Comparison of ENCODE assay signal across 30 cellular contexts in the genomic region with DNA sequence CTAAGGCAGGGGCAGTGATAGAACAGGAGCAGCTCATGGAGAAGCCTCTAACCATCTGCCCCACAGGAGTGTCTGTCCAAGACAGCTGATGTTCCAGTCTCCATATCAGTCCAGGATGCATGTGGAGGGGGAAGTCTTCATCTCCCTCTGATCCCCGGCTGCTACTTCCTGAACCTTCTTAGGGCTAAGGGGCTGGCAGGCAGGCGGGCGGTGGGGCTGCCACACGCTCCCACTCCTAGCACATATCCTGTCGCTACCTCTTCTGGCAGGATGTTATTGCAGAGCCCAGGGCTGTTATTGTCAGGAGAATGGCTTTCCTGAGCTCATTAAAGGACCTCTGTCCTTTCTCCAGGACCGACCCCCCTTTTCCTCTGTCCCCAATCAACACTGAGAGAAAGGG. TPM values are rescaled to one million over a fixed set of nuclear protein-coding genes. Genes with fewer than 3 reads are reported as not detected.
"Had no signal": no experiment of that assay in that cellular context is flagged by ENCODE, and none has a peak within 500 bp of the region (broad histone marks: within the 10 kb centered on the region; RNA-seq: fewer than 3 reads in every experiment).

No MANE protein-coding gene starts in this region.

- H3K4me2 ChIP-seq: KMS-11 had no signal

- H3K4me3 Mint-ChIP-seq: activated B cell treated with CpG ODN at 0.5 μM for 24 hours; activated CD4-positive, alpha-beta memory T cell treated with anti-CD3 and anti-CD28 coated beads for 36 hours; activated CD4-positive, alpha-beta T cell treated with anti-CD3 and anti-CD28 coated beads, Interleukin-2, amount 10 ng/mL, durations not matched to agents 7 days and 5 days; activated naive CD8-positive, alpha-beta T cell treated with anti-CD3 and anti-CD28 coated beads, Interleukin-2, amount 50 U/mL, for 24 hours; activated T-cell treated with anti-CD3 and anti-CD28 coated beads, Interleukin-2, amount 50 U/mL, for 4 hours; T-cell had no signal

- H3K9me3 ChIP-seq: ascending aorta, body of pancreas had no signal

- H3K4me3 ChIP-seq: ascending aorta, body of pancreas, SK-N-MC had no signal

- H3K9me3 Mint-ChIP-seq: activated B cell treated with CpG ODN at 0.5 μM for 24 hours; activated CD4-positive, alpha-beta memory T cell treated with anti-CD3 and anti-CD28 coated beads for 36 hours; activated CD4-positive, alpha-beta T cell treated with anti-CD3 and anti-CD28 coated beads, Interleukin-2, amount 10 ng/mL, durations not matched to agents 7 days and 5 days; activated naive CD4-positive, alpha-beta T cell treated with anti-CD3 and anti-CD28 coated beads, Interleukin-2, amount 50 U/mL, for 72 hours; activated naive CD8-positive, alpha-beta T cell treated with anti-CD3 and anti-CD28 coated beads, Interleukin-2, amount 50 U/mL, for 24 hours; activated T-cell treated with anti-CD3 and anti-CD28 coated beads, Interleukin-2, amount 50 U/mL, for 4 hours; T-cell had no signal

- H3K9ac ChIP-seq: KMS-11 had no signal

- H3K27ac ChIP-seq: ascending aorta, body of pancreas, KMS-11, SK-N-MC had no signal

- H3K27ac Mint-ChIP-seq: activated B cell treated with CpG ODN at 0.5 μM for 24 hours; activated CD4-positive, alpha-beta memory T cell treated with anti-CD3 and anti-CD28 coated beads for 36 hours; activated CD4-positive, alpha-beta T cell treated with anti-CD3 and anti-CD28 coated beads, Interleukin-2, amount 10 ng/mL, durations not matched to agents 7 days and 5 days; activated naive CD4-positive, alpha-beta T cell treated with anti-CD3 and anti-CD28 coated beads, Interleukin-2, amount 50 U/mL, for 72 hours; activated naive CD8-positive, alpha-beta T cell treated with anti-CD3 and anti-CD28 coated beads, Interleukin-2, amount 50 U/mL, for 24 hours; T-cell had no signal

- H3K27me3 ChIP-seq: ascending aorta, body of pancreas had no signal

- H3K36me3 ChIP-seq: ascending aorta had no signal

- ATAC-seq: activated naive CD4-positive, alpha-beta T cell treated with anti-CD3 and anti-CD28 coated beads, Interleukin-2, amount 50 U/mL, for 72 hours; activated naive CD8-positive, alpha-beta T cell treated with anti-CD3 and anti-CD28 coated beads, Interleukin-2, amount 50 U/mL, for 24 hours; activated T-cell treated with anti-CD3 and anti-CD28 coated beads, Interleukin-2, amount 50 U/mL, for 4 hours; body of pancreas; Panc1; Right ventricle myocardium inferior; T-cell had no signal

- H3K4me1 Mint-ChIP-seq: activated B cell treated with CpG ODN at 0.5 μM for 24 hours; activated CD4-positive, alpha-beta T cell treated with anti-CD3 and anti-CD28 coated beads, Interleukin-2, amount 10 ng/mL, durations not matched to agents 7 days and 5 days; activated naive CD8-positive, alpha-beta T cell treated with anti-CD3 and anti-CD28 coated beads, Interleukin-2, amount 50 U/mL, for 24 hours; T-cell had no signal

- H3K4me1 ChIP-seq: ascending aorta, body of pancreas had no signal

- DNase-seq: activated B cell treated with CpG ODN at 0.5 μM for 24 hours; activated CD4-positive, alpha-beta memory T cell treated with anti-CD3 and anti-CD28 coated beads for 36 hours; activated CD4-positive, alpha-beta T cell treated with anti-CD3 and anti-CD28 coated beads for 1 hour; activated CD4-positive, alpha-beta T cell treated with anti-CD3 and anti-CD28 coated beads, Interleukin-2, amount 10 ng/mL, durations not matched to agents 7 days and 5 days; activated CD8-positive, alpha-beta memory T cell treated with anti-CD3 and anti-CD28 coated beads for 24 hours; activated effector memory CD4-positive, alpha-beta T cell treated with anti-CD3 and anti-CD28 coated beads, Interleukin-2, amount 50 U/mL, for 16 hours; activated naive CD4-positive, alpha-beta T cell treated with Interleukin-2 at 50 U/mL for 16 hours; activated naive CD8-positive, alpha-beta T cell treated with anti-CD3 and anti-CD28 coated beads, Interleukin-2, amount 50 U/mL, for 24 hours; activated T-cell treated with anti-CD3 and anti-CD28 coated beads, Interleukin-2, amount 50 U/mL, for 4 hours; amniotic stem cell; body of pancreas; NCI-H1092; NCI-H1436 treated with DMSO at 0.1 percent for 48 hours; NCI-H187; NCI-H2081; NCI-H510A treated with DMSO at 0.1 percent for 48 hours; NCI-H69; NK-92 treated with Interleukin-12 subunit alpha and Interleukin-12 subunit beta, amount 100 ng/mL, for 24 hours; OCI-M1; RPMI8226; T-cell; T-helper 2 cell; T1000 had no signal

RNA-seq across cellular contexts. Expression of a gene that starts 25.4 kb away (rescaled TPM):
- total RNA-seq: activated B cell treated with CpG ODN at 0.5 μM for 24 hours; activated CD4-positive, alpha-beta memory T cell treated with anti-CD3 and anti-CD28 coated beads for 36 hours; activated CD4-positive, alpha-beta T cell treated with anti-CD3 and anti-CD28 coated beads, Interleukin-2, amount 10 ng/mL, durations not matched to agents 7 days and 5 days; activated naive CD4-positive, alpha-beta T cell treated with anti-CD3 and anti-CD28 coated beads, Interleukin-2, amount 50 U/mL, for 72 hours; activated T-cell treated with anti-CD3 and anti-CD28 coated beads, Interleukin-2, amount 50 U/mL, for 4 hours; ascending aorta; body of pancreas; MCF 10A; T-cell had no signal

RNA-seq across cellular contexts. Expression of a gene that starts 29.9 kb away (rescaled TPM):
- total RNA-seq: activated B cell treated with CpG ODN at 0.5 μM for 24 hours; activated CD4-positive, alpha-beta memory T cell treated with anti-CD3 and anti-CD28 coated beads for 36 hours; activated CD4-positive, alpha-beta T cell treated with anti-CD3 and anti-CD28 coated beads, Interleukin-2, amount 10 ng/mL, durations not matched to agents 7 days and 5 days; activated naive CD4-positive, alpha-beta T cell treated with anti-CD3 and anti-CD28 coated beads, Interleukin-2, amount 50 U/mL, for 72 hours; activated T-cell treated with anti-CD3 and anti-CD28 coated beads, Interleukin-2, amount 50 U/mL, for 4 hours; MCF 10A; T-cell had no signal
